Comparison of ENCODE assay signal across 14 cellular contexts in genomic region chr14:60328588-60328987, GRCh38.
DNase-seq lines count a peak whose midpoint lies in the region; ATAC-seq and TF ChIP-seq lines count a peak whose summit lies in the region.
"Had no signal": no experiment of that assay in that cellular context is flagged by ENCODE, and none has a peak within 500 bp of the region (broad histone marks: within the 10 kb centered on the region; RNA-seq: fewer than 3 reads in every experiment).

No MANE protein-coding gene starts in this region.

- H3K4me3 ChIP-seq in WERI-Rb-1 (ENCODE audit: low read depth, low read length): no peak overlapping the region
- H3K4me3 ChIP-seq in heart left ventricle: no peak overlapping the region
- H3K4me3 ChIP-seq in PC-3 (ENCODE audit: low read length): no peak overlapping the region

- H3K4me1 Mint-ChIP-seq in natural killer cell: peaks cover 17 to 22% of the 10 kb centered on the region in 2 donors

- peak overlapping the region; percentile 13 for H3K4me3 Mint-ChIP-seq in natural killer cell

- intact Hi-C loops in natural killer cell (cut with micrococcal nuclease): no loop called here
- intact Hi-C loops in heart left ventricle (cut with DNase I): loop anchor here in 4 of 10 donors (5.0 to 10.0 kb wide), 2 partner anchors 131 to 134 kb away; no protein-coding TSS in a partner anchor
- intact Hi-C loops in PC-3 (cut with micrococcal nuclease): no loop called here

- peaks cover 33% of the 10 kb centered on the region in 2 donors for H3K27me3 Mint-ChIP-seq in natural killer cell (ENCODE audit: low read depth in 2 of 2)

- TF ChIP-seq POLR2A in heart left ventricle (IDR thresholded peaks at IDR 0.05): no peak

- DNase-seq in SHP77 (lab: John Stamatoyannopoulos, UW): peak; percentile 18 to 43
- DNase-seq in SHP77 treated with DMSO at 0.1 percent for 48 hours (lab: John Stamatoyannopoulos, UW): no peak
- peak; percentile 40 for DNase-seq in WERI-Rb-1
- DNase-seq in natural killer cell: no peak
- no peak for DNase-seq in heart left ventricle
- DNase-seq in NCI-H774 (lab: John Stamatoyannopoulos, UW): no peak
- DNase-seq in PC-3: no peak
- DNase-seq: activated CD4-positive, alpha-beta T cell treated with anti-CD3 and anti-CD28 coated beads, Interleukin-2, amount 10 ng/mL, durations not matched to agents 7 days and 5 days; colonic mucosa; NK-92 treated with Interleukin-12 subunit alpha and Interleukin-12 subunit beta, amount 100 ng/mL, for 24 hours; SW 1271 had no signal

- H3K27ac ChIP-seq in WERI-Rb-1 (peak overlapping the region; percentile 96), heart left ventricle (no peak overlapping the region), PC-3 (ENCODE audit: low read length) (no peak overlapping the region)
- H3K27ac ChIP-seq: colonic mucosa, prostate gland had no signal

- H3F3A ChIP-seq in PC-3 (ENCODE audit: low read length, unreplicated experiment): no peaks in the 10 kb centered on the region

- H4K20me1 ChIP-seq in PC-3 (ENCODE audit: low read length): no peaks in the 10 kb centered on the region

- H3K9me2 ChIP-seq in PC-3 (replicated peaks; ENCODE audit: low read length): no peaks in the 10 kb centered on the region

- H3K4me1 ChIP-seq in heart left ventricle: peaks cover 0 to 24% (median 7%) of the 10 kb centered on the region in 12 donors
- H3K4me1 ChIP-seq in PC-3 (ENCODE audit: insufficient read depth, low read length): no peaks in the 10 kb centered on the region
- H3K4me1 ChIP-seq: colonic mucosa, prostate gland had no signal

- H3K27me3 ChIP-seq in WERI-Rb-1 (ENCODE audit: insufficient read depth, low read depth, severe bottlenecking) (no peaks in the 10 kb centered on the region), heart left ventricle (peaks cover 0 to 22% (median 6%) of the 10 kb centered on the region in 9 donors), PC-3 (ENCODE audit: low read length) (peaks cover 26% of the 10 kb centered on the region)
- H3K27me3 ChIP-seq: colonic mucosa had no signal

- CTCF ChIA-PET in PC-3 (lab: Charles Lee): interaction anchor here (0.6 to 1.2 kb wide), 2 partner anchors 62 to 292 kb away, joined by 3 to 12 read pairs; no protein-coding TSS in a partner anchor

- H2AFZ ChIP-seq in PC-3 (ENCODE audit: low read length): no peak overlapping the region

- H3K27ac Mint-ChIP-seq in natural killer cell: no peak overlapping the region
- H3K27ac Mint-ChIP-seq: activated CD4-positive, alpha-beta T cell treated with anti-CD3 and anti-CD28 coated beads, Interleukin-2, amount 10 ng/mL, durations not matched to agents 7 days and 5 days had no signal

- TF ChIP-seq CTCF in GM12872 (IDR thresholded peaks at IDR 0.05; ENCODE audit: insufficient read depth, low read depth, low read length): peak; percentile 32; the same call in 1 of the 3 replicates
- TF ChIP-seq CTCF in WERI-Rb-1 (IDR thresholded peaks at IDR 0.05; ENCODE audit: low read depth, low read length): peak; percentile 69
- TF ChIP-seq CTCF in natural killer cell (IDR thresholded peaks at IDR 0.05): no peak
- TF ChIP-seq CTCF in heart left ventricle (IDR thresholded peaks at IDR 0.05): no peak
- no peak for TF ChIP-seq CTCF in PC-3 (conservative IDR thresholded peaks at IDR 0.05; ENCODE audit: low read depth, low read length)

- no peak overlapping the region for H3K4me2 ChIP-seq in PC-3 (ENCODE audit: low read length)

- POLR2A ChIA-PET in PC-3 (lab: Charles Lee; ENCODE audit: unreplicated experiment): no interaction called here

- BruUV-seq in PC-3 (replicated peaks; lab: Mats Ljungman, UMichigan): no TSS peak

- H3K9me3 ChIP-seq in WERI-Rb-1 (ENCODE audit: severe bottlenecking): no peaks in the 10 kb centered on the region
- no peaks in the 10 kb centered on the region for H3K9me3 ChIP-seq in heart left ventricle
- no peaks in the 10 kb centered on the region for H3K9me3 ChIP-seq in PC-3 (ENCODE audit: low read length)
- H3K9me3 ChIP-seq: colonic mucosa, prostate gland had no signal

- H3K9ac ChIP-seq in PC-3 (ENCODE audit: low read length): no peak overlapping the region

- H3K79me2 ChIP-seq in PC-3 (ENCODE audit: low read length): no peaks in the 10 kb centered on the region

- 66 to 74% (median 72%) methylated on average over 6 of the region's 6 CpGs for WGBS in heart left ventricle, 4 donors

- ATAC-seq in natural killer cell: no peak
- no peak for ATAC-seq in heart left ventricle
- no peak for ATAC-seq in PC-3

- H3K36me3 Mint-ChIP-seq in natural killer cell: no peaks in the 10 kb centered on the region
- H3K36me3 Mint-ChIP-seq: stimulated activated memory B cell treated with anti-CD40 and anti-IgM and Interleukin-4, amounts not matched to agents 10 μg/mL and 1 μg/mL and 100 μg/mL, for 72 hours had no signal

- H3K36me3 ChIP-seq in WERI-Rb-1: no peaks in the 10 kb centered on the region
- H3K36me3 ChIP-seq in heart left ventricle: no peaks in the 10 kb centered on the region
- H3K36me3 ChIP-seq in PC-3 (ENCODE audit: low read depth, low read length): no peaks in the 10 kb centered on the region
- H3K36me3 ChIP-seq: colonic mucosa, prostate gland had no signal

- H3K9me3 Mint-ChIP-seq in natural killer cell: no peaks in the 10 kb centered on the region
- H3K9me3 Mint-ChIP-seq: activated CD4-positive, alpha-beta T cell treated with anti-CD3 and anti-CD28 coated beads, Interleukin-2, amount 10 ng/mL, durations not matched to agents 7 days and 5 days; stimulated activated memory B cell treated with anti-CD40 and anti-IgM and Interleukin-4, amounts not matched to agents 10 μg/mL and 1 μg/mL and 100 μg/mL, for 72 hours had no signal

Comparison
In these comparisons a context has a peak if more than half of its experiments do, and no peak if none do; other contexts are left out.
1. DNase-seq: peak in SHP77 (2 of 2) and WERI-Rb-1 (single experiment); none in SHP77 treated with DMSO at 0.1 percent for 48 hours (single experiment), natural killer cell (single experiment), heart left ventricle (0 of 5), NCI-H774 (single experiment) and PC-3 (single experiment).
2. CTCF ChIP-seq: peak in GM12872 (single experiment) and WERI-Rb-1 (single experiment); none in natural killer cell (single experiment), heart left ventricle (0 of 12) and PC-3 (single experiment).